ENCODE assay signal across 14 cellular contexts in genomic region chr7:45703911-45704682, GRCh38.
"Had no signal": no experiment of that assay in that cellular context is flagged by ENCODE, and none has a peak within 500 bp of the region (broad histone marks: within the 10 kb centered on the region; RNA-seq: fewer than 3 reads in every experiment).

No MANE protein-coding gene starts in this region.

- H3K4me3 Mint-ChIP-seq: activated naive CD4-positive, alpha-beta T cell treated with anti-CD3 and anti-CD28 coated beads, Interleukin-2, amount 50 U/mL, for 24 hours; central memory CD8-positive, alpha-beta T cell; memory B cell; stimulated activated effector memory CD8-positive, alpha-beta T cell treated with anti-CD3 and anti-CD28 coated beads, Interleukin-12 subunit alpha, Interleukin-12 subunit beta, amount 100 ng/mL, for 72 hours; T-helper 17 cell had no signal

- H3K9me3 ChIP-seq: esophagus squamous epithelium, pancreas had no signal

- H3K36me3 Mint-ChIP-seq: activated naive CD4-positive, alpha-beta T cell treated with anti-CD3 and anti-CD28 coated beads, Interleukin-2, amount 50 U/mL, for 24 hours; memory B cell; stimulated activated effector memory CD8-positive, alpha-beta T cell treated with anti-CD3 and anti-CD28 coated beads, Interleukin-12 subunit alpha, Interleukin-12 subunit beta, amount 100 ng/mL, for 72 hours had no signal

- H3K27me3 ChIP-seq: esophagus squamous epithelium, pancreas had no signal

- H3K4me1 ChIP-seq: esophagus squamous epithelium, pancreas had no signal

- H3K27ac ChIP-seq: esophagus squamous epithelium, pancreas had no signal

- H3K9me3 Mint-ChIP-seq: activated naive CD4-positive, alpha-beta T cell treated with anti-CD3 and anti-CD28 coated beads, Interleukin-2, amount 50 U/mL, for 24 hours; central memory CD8-positive, alpha-beta T cell; memory B cell; stimulated activated effector memory CD8-positive, alpha-beta T cell treated with anti-CD3 and anti-CD28 coated beads, Interleukin-12 subunit alpha, Interleukin-12 subunit beta, amount 100 ng/mL, for 72 hours had no signal

- H3K4me1 Mint-ChIP-seq: activated naive CD4-positive, alpha-beta T cell treated with anti-CD3 and anti-CD28 coated beads, Interleukin-2, amount 50 U/mL, for 24 hours; central memory CD8-positive, alpha-beta T cell; memory B cell; stimulated activated effector memory CD8-positive, alpha-beta T cell treated with anti-CD3 and anti-CD28 coated beads, Interleukin-12 subunit alpha, Interleukin-12 subunit beta, amount 100 ng/mL, for 72 hours; T-helper 17 cell had no signal

- H3K27ac Mint-ChIP-seq: activated naive CD4-positive, alpha-beta T cell treated with anti-CD3 and anti-CD28 coated beads, Interleukin-2, amount 50 U/mL, for 24 hours; memory B cell; stimulated activated effector memory CD8-positive, alpha-beta T cell treated with anti-CD3 and anti-CD28 coated beads, Interleukin-12 subunit alpha, Interleukin-12 subunit beta, amount 100 ng/mL, for 72 hours; T-helper 17 cell had no signal

- ATAC-seq: pancreas; stimulated activated effector memory CD8-positive, alpha-beta T cell treated with anti-CD3 and anti-CD28 coated beads, Interleukin-12 subunit alpha, Interleukin-12 subunit beta, amount 100 ng/mL, for 72 hours; T-helper 17 cell had no signal

- DNase-seq: activated CD4-positive, alpha-beta T cell treated with anti-CD3 and anti-CD28 coated beads, Interleukin-2, amount 50 U/mL, for 4 hours; dermis blood vessel endothelial cell; esophagus squamous epithelium; foreskin fibroblast; retina; SIG-M5; substantia nigra; T-helper 17 cell; trophoblast cell had no signal

- H3K36me3 ChIP-seq: esophagus squamous epithelium, pancreas had no signal

- H3K4me3 ChIP-seq: esophagus squamous epithelium, pancreas had no signal
